In the genomic region with DNA sequence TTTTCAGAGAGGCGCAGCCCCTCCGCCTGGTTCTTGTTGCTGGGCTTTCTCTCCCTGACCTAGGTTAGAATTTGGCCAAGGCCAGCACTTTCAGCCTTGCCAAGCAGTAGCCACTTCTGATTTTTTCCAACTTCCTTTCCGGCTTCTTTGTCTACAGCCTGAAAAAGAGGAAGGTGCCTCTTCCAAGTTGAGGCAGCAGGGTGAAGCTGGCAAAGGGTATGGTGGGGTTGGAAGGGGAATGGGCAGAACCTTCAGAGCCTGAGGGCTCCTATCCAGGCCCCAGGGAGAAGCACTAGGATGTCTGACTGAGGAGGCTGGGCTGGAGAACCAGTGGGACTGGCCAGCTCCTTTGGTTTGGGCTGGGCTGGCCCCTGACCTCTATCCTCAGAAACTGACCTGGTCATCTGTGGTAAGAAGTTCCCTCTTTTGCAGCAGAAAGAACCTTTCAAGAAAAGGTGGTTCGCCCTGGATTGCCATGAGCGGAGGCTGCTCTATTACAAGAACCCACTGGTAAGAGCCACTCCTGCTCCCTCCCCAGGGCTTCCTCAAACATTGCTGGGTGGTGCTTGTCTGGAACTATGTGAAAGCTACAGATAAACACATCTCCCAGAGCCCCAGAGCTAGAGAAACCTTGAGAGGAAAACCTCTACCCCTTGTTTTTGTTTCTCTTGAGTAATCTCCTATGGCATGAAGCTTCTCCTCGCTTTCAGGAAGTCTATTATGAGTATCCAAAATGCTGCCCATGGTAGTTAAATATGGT, we compare ENCODE assay signal across 14 cellular contexts. TPM values are rescaled to one million over a fixed set of nuclear protein-coding genes. Genes with fewer than 3 reads are reported as not detected.
A peak's percentile ranks its signal among the peaks of the same experiment; 100 is the strongest.
DNase-seq lines count a peak whose midpoint lies in the region; ATAC-seq and TF ChIP-seq lines count a peak whose summit lies in the region.
"Had no signal": no experiment of that assay in that cellular context is flagged by ENCODE, and none has a peak within 500 bp of the region (broad histone marks: within the 10 kb centered on the region; RNA-seq: fewer than 3 reads in every experiment).

No MANE protein-coding gene starts in this region.

- no peaks in the 10 kb centered on the region for H3K36me3 ChIP-seq in naive thymus-derived CD4-positive, alpha-beta T cell (ENCODE audit: control insufficient read depth in 2 of 3, insufficient read depth in 3 of 3, low read length in 3 of 3)

- no peak for TF ChIP-seq CTCF in coronary artery (IDR thresholded peaks at IDR 0.05)

- DNase-seq in Right ventricle myocardium inferior (ENCODE audit: missing footprints) (no peak), cardiac septum (ENCODE audit: low spot score) (no peak), coronary artery (ENCODE audit: low spot score) (no peak), RPMI8226 (no peak), RKO (ENCODE audit: low spot score) (no peak)
- no peak for DNase-seq in naive thymus-derived CD4-positive, alpha-beta T cell
- DNase-seq: activated CD4-positive, alpha-beta T cell treated with anti-CD3 and anti-CD28 coated beads, Interleukin-2, amount 50 U/mL, for 48 hours; NCI-H446; stimulated activated CD8-positive, alpha-beta memory T cell treated with anti-CD3 and anti-CD28 coated beads, Interleukin-4, amount 100 ng/mL, for 48 hours had no signal

- H3K36me3 Mint-ChIP-seq in naive thymus-derived CD4-positive, alpha-beta T cell = no peaks in the 10 kb centered on the region
- H3K36me3 Mint-ChIP-seq: activated naive CD4-positive, alpha-beta T cell treated with anti-CD3 and anti-CD28 coated beads, Interleukin-2, amount 50 U/mL, for 72 hours had no signal

- ATAC-seq in Right ventricle myocardium inferior (peak; percentile 6), HG02970 (IDR thresholded peaks at IDR 0.05; ENCODE audit: low FRiP score, unreplicated experiment) (no peak), GM19324 (IDR thresholded peaks at IDR 0.05; ENCODE audit: low FRiP score, unreplicated experiment) (no peak)
- peak; percentile 30 for ATAC-seq in naive thymus-derived CD4-positive, alpha-beta T cell
- ATAC-seq: activated naive CD4-positive, alpha-beta T cell treated with anti-CD3 and anti-CD28 coated beads, Interleukin-2, amount 50 U/mL, for 72 hours; GM12878 had no signal

- no peak overlapping the region for H3K27ac Mint-ChIP-seq in naive thymus-derived CD4-positive, alpha-beta T cell
- H3K27ac Mint-ChIP-seq: activated naive CD4-positive, alpha-beta T cell treated with anti-CD3 and anti-CD28 coated beads, Interleukin-2, amount 50 U/mL, for 72 hours had no signal

- POLR2A ChIA-PET in naive thymus-derived CD4-positive, alpha-beta T cell (lab: Charles Lee) = no interaction called here

- peaks cover 0 to 1% (median 0%) of the 10 kb centered on the region in 7 donors for H3K4me1 Mint-ChIP-seq in naive thymus-derived CD4-positive, alpha-beta T cell

- H3K27me3 ChIP-seq in naive thymus-derived CD4-positive, alpha-beta T cell (ENCODE audit: control insufficient read depth in 2 of 2, insufficient read depth in 2 of 2, low read length in 2 of 2) = no peaks in the 10 kb centered on the region

- H3K4me1 ChIP-seq in naive thymus-derived CD4-positive, alpha-beta T cell (ENCODE audit: control insufficient read depth in 2 of 2, insufficient read depth in 2 of 2, low read length in 2 of 2) = no peaks in the 10 kb centered on the region

- no peaks in the 10 kb centered on the region for H3K9me3 Mint-ChIP-seq in naive thymus-derived CD4-positive, alpha-beta T cell
- H3K9me3 Mint-ChIP-seq: activated naive CD4-positive, alpha-beta T cell treated with anti-CD3 and anti-CD28 coated beads, Interleukin-2, amount 50 U/mL, for 72 hours had no signal

- H3K27ac ChIP-seq in coronary artery = peak overlapping the region; percentile 11 to 71
- H3K27ac ChIP-seq in naive thymus-derived CD4-positive, alpha-beta T cell (ENCODE audit: low read depth, low read length) = no peak overlapping the region
- H3K27ac ChIP-seq: SK-N-MC had no signal

- CTCF ChIA-PET in naive thymus-derived CD4-positive, alpha-beta T cell (lab: Charles Lee) = no interaction called here

- no peaks in the 10 kb centered on the region for H3K9me3 ChIP-seq in naive thymus-derived CD4-positive, alpha-beta T cell (ENCODE audit: control insufficient read depth in 2 of 3, low read length in 3 of 3)

- H3K4me3 Mint-ChIP-seq in naive thymus-derived CD4-positive, alpha-beta T cell = no peak overlapping the region

- peaks cover 0 to 23% (median 0%) of the 10 kb centered on the region in 5 donors for H3K27me3 Mint-ChIP-seq in naive thymus-derived CD4-positive, alpha-beta T cell

- intact Hi-C loops in Right ventricle myocardium inferior (cut with DNase I) = no loop called here
- intact Hi-C loops in cardiac septum (cut with DNase I) = no loop called here
- intact Hi-C loops in naive thymus-derived CD4-positive, alpha-beta T cell (cut with micrococcal nuclease) = no loop called here

- H3K4me3 ChIP-seq in coronary artery = no peak overlapping the region
- no peak overlapping the region for H3K4me3 ChIP-seq in naive thymus-derived CD4-positive, alpha-beta T cell (ENCODE audit: low read length)
- H3K4me3 ChIP-seq: GM12878, SK-N-MC had no signal

RNA-seq across cellular contexts. Expression of a gene that starts 16.6 kb away (rescaled TPM):
- 5.7 TPM for total RNA-seq in Right ventricle myocardium inferior
- 4.8 TPM for total RNA-seq in cardiac septum
- 10 to 100 TPM in 1 of 5 experiments, 1 to 10 TPM in 4; 3.4 to 18.7 (median 3.6) TPM for total RNA-seq in naive thymus-derived CD4-positive, alpha-beta T cell
- 1 to 10 TPM; 2.0 to 2.2 TPM for polyA plus RNA-seq in naive thymus-derived CD4-positive, alpha-beta T cell

RNA-seq across cellular contexts. Expression of a gene that starts 32.5 kb away (rescaled TPM):
- total RNA-seq in Right ventricle myocardium inferior = 8.6 TPM
- 6.8 TPM for total RNA-seq in cardiac septum
- 10 to 100 TPM in 1 of 5 experiments, 1 to 10 TPM in 4; 2.6 to 18.9 (median 4.9) TPM for total RNA-seq in naive thymus-derived CD4-positive, alpha-beta T cell
- not detected for polyA plus RNA-seq in naive thymus-derived CD4-positive, alpha-beta T cell

RNA-seq across cellular contexts. Expression of a gene that starts 48.2 kb away (rescaled TPM):
- total RNA-seq in Right ventricle myocardium inferior = 15.6 TPM
- total RNA-seq in cardiac septum = 12.0 TPM
- 10 to 100 TPM in 4 of 5 experiments, 1 to 10 TPM in 1; 8.5 to 22.1 (median 16.5) TPM for total RNA-seq in naive thymus-derived CD4-positive, alpha-beta T cell
- 10 to 100 TPM; 18.2 to 23.1 TPM for polyA plus RNA-seq in naive thymus-derived CD4-positive, alpha-beta T cell

Comparison
In these comparisons a context has a peak if more than half of its experiments do, and no peak if none do; other contexts are left out.
1. ATAC-seq: peak in Right ventricle myocardium inferior (single experiment) and naive thymus-derived CD4-positive, alpha-beta T cell (single experiment); none in HG02970 (single experiment) and GM19324 (single experiment).